9 cellular contexts compared by ENCODE assay signal in the genomic region with DNA sequence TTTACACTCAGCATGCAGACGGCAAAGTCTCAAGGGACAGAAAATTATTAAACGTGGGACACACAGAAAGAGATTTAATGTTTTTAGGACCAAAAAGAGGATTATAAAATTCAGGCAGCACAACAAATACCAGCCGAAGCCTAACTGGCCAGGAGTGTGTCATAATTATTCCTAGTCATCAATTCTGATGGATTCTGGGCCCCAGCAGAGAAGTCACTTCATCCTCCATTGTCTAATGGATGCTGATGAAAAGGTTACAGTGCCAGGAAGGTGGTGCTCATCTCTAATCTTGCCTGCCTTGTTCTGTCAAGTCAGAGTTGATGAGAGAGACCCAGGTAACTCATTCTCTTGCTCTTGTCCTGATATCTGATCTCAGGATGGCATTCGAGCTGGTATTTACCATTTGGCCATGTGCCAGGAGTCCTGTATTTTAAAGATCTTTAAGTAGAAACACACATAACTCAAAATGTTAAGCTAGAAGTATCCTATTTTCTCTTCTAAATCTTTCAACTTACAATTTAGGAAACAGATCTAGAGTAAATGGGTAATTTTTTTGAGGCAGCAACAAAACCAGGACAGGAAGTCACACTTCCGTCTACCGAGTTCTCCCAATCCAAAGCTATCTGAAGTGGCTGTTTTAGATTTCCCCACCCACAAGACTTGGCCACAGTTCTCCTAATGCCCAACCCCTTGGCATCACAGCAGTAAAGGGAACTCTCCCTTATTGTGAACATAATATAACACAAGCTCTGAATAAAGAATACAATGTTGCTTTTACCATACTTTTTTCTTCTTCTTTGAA. TPM values are rescaled to one million over a fixed set of nuclear protein-coding genes. Genes with fewer than 3 reads are reported as not detected.
A peak's percentile ranks its signal among the peaks of the same experiment; 100 is the strongest.
DNase-seq lines count a peak whose midpoint lies in the region; ATAC-seq and TF ChIP-seq lines count a peak whose summit lies in the region.
"Had no signal": no experiment of that assay in that cellular context is flagged by ENCODE, and none has a peak within 500 bp of the region (broad histone marks: within the 10 kb centered on the region; RNA-seq: fewer than 3 reads in every experiment).

No MANE protein-coding gene starts in this region.

- no peaks in the 10 kb centered on the region for H3K36me3 ChIP-seq in endodermal cell (ENCODE audit: control insufficient read depth, insufficient read depth, low read length)

- H3K4me3 ChIP-seq in endodermal cell (ENCODE audit: low read length), result no peak overlapping the region

- peak; percentile 68 for DNase-seq in KBM-7
- DNase-seq in naive B cell, result no peak
- no peak for DNase-seq in NCI-H526 (lab: John Stamatoyannopoulos, UW)
- DNase-seq in endodermal cell, result no peak
- DNase-seq in endothelial cell (ENCODE audit: low spot score), result no peak
- DNase-seq: effector memory CD4-positive, alpha-beta T cell had no signal

- 91 to 97% methylated on average over 6 of the region's 6 CpGs for WGBS in endodermal cell (ENCODE audit: insufficient coverage in 1 of 2, insufficient read length in 1 of 2), 2 experiments

- H3K27ac Mint-ChIP-seq in activated T-helper 17 cell treated with anti-CD3 and anti-CD28 coated beads, Interleukin-2, amount 50 U/mL, for 72 hours, result peak overlapping the region; percentile 53
- H3K27ac Mint-ChIP-seq in naive B cell (peak overlapping the region in 1 of 6 donors; percentile 74), endodermal cell (no peak overlapping the region), endothelial cell (ENCODE audit: unreplicated experiment) (no peak overlapping the region)

- TF ChIP-seq CTCF in endodermal cell (conservative IDR thresholded peaks at IDR 0.05), result no peak
- no peak for TF ChIP-seq CTCF in endothelial cell (IDR thresholded peaks at IDR 0.05; ENCODE audit: unreplicated experiment)

- no peaks in the 10 kb centered on the region for H3K27me3 ChIP-seq in endodermal cell (ENCODE audit: control insufficient read depth, insufficient read depth, low read length, poor library complexity, severe bottlenecking)

- H3K27me3 Mint-ChIP-seq in activated T-helper 17 cell treated with anti-CD3 and anti-CD28 coated beads, Interleukin-2, amount 50 U/mL, for 72 hours, result peaks cover 1% of the 10 kb centered on the region
- H3K27me3 Mint-ChIP-seq in naive B cell (no peaks in the 10 kb centered on the region), endodermal cell (ENCODE audit: insufficient read depth) (no peaks in the 10 kb centered on the region), endothelial cell (ENCODE audit: unreplicated experiment) (peaks cover 1% of the 10 kb centered on the region)

- no peak overlapping the region for H3K9ac ChIP-seq in endodermal cell (ENCODE audit: extremely low read depth, low read length, poor library complexity, severe bottlenecking)

- H3K9me3 Mint-ChIP-seq in activated T-helper 17 cell treated with anti-CD3 and anti-CD28 coated beads, Interleukin-2, amount 50 U/mL, for 72 hours, result no peaks in the 10 kb centered on the region
- no peaks in the 10 kb centered on the region for H3K9me3 Mint-ChIP-seq in naive B cell
- H3K9me3 Mint-ChIP-seq in endodermal cell, result no peaks in the 10 kb centered on the region
- no peaks in the 10 kb centered on the region for H3K9me3 Mint-ChIP-seq in endothelial cell (ENCODE audit: unreplicated experiment)

- H3K9me3 ChIP-seq in endodermal cell (ENCODE audit: control insufficient read depth, low read length), result no peaks in the 10 kb centered on the region

- H3K27ac ChIP-seq in endodermal cell (ENCODE audit: low read depth, low read length), result no peak overlapping the region

- no peaks in the 10 kb centered on the region for H3K36me3 Mint-ChIP-seq in activated T-helper 17 cell treated with anti-CD3 and anti-CD28 coated beads, Interleukin-2, amount 50 U/mL, for 72 hours (ENCODE audit: low read depth)
- H3K36me3 Mint-ChIP-seq in naive B cell (no peaks in the 10 kb centered on the region), endodermal cell (ENCODE audit: low read depth) (no peaks in the 10 kb centered on the region), endothelial cell (ENCODE audit: low read depth, unreplicated experiment) (no peaks in the 10 kb centered on the region)

- ATAC-seq in GM18498 (IDR thresholded peaks at IDR 0.05; ENCODE audit: unreplicated experiment) (peak; percentile 48), naive B cell (ENCODE audit: low read depth in 2 of 2) (peak; percentile 41 to 52), HG03565 (IDR thresholded peaks at IDR 0.05; ENCODE audit: unreplicated experiment) (no peak)
- peak; percentile 66 for ATAC-seq in activated T-helper 17 cell treated with anti-CD3 and anti-CD28 coated beads, Interleukin-2, amount 50 U/mL, for 72 hours (replicated peaks)

- peaks cover 8% of the 10 kb centered on the region for H3K4me1 Mint-ChIP-seq in activated T-helper 17 cell treated with anti-CD3 and anti-CD28 coated beads, Interleukin-2, amount 50 U/mL, for 72 hours
- peaks cover 4 to 6% (median 6%) of the 10 kb centered on the region in 3 donors for H3K4me1 Mint-ChIP-seq in naive B cell
- peaks cover 21% of the 10 kb centered on the region for H3K4me1 Mint-ChIP-seq in endodermal cell
- H3K4me1 Mint-ChIP-seq in endothelial cell (ENCODE audit: unreplicated experiment), result peaks cover 10% of the 10 kb centered on the region

- peak overlapping the region; percentile 14 for H3K4me3 Mint-ChIP-seq in activated T-helper 17 cell treated with anti-CD3 and anti-CD28 coated beads, Interleukin-2, amount 50 U/mL, for 72 hours
- H3K4me3 Mint-ChIP-seq in naive B cell, result no peak overlapping the region
- H3K4me3 Mint-ChIP-seq in endodermal cell, result no peak overlapping the region
- no peak overlapping the region for H3K4me3 Mint-ChIP-seq in endothelial cell (ENCODE audit: unreplicated experiment)

- in situ Hi-C loops in KBM-7 (cut with MboI; ENCODE audit: low pct_unique_long_range_greater_than_20kb, low sequenced_read_pairs), result no loop called here

- no peaks in the 10 kb centered on the region for H3K4me1 ChIP-seq in endodermal cell (ENCODE audit: control insufficient read depth, insufficient read depth, low read length)

RNA-seq across cellular contexts. Expression of a gene that starts 50.0 kb away (rescaled TPM):
- total RNA-seq in activated T-helper 17 cell treated with anti-CD3 and anti-CD28 coated beads, Interleukin-2, amount 50 U/mL, for 72 hours, result 10 to 100 TPM; 20.8 to 32.6 TPM
- 1 to 10 TPM; 1.8 to 2.2 (median 2.0) TPM for polyA plus RNA-seq in naive B cell (ENCODE audit: low read depth in 6 of 6)
- total RNA-seq in endodermal cell, result 10 to 100 TPM in 1 of 2 donors, 1 to 10 TPM in 1; 8.7 to 10.6 TPM
- polyA plus RNA-seq in endodermal cell (2013, experiment 1 of 2), result 10.5 TPM
- polyA plus RNA-seq in endodermal cell (2013, experiment 2 of 2), result 8.4 TPM
- total RNA-seq in endothelial cell (ENCODE audit: unreplicated experiment), result 10.0 TPM

RNA-seq across cellular contexts. Expression of a gene that starts 50.1 kb away (rescaled TPM):
- 10 to 100 TPM; 30.6 to 37.6 TPM for total RNA-seq in activated T-helper 17 cell treated with anti-CD3 and anti-CD28 coated beads, Interleukin-2, amount 50 U/mL, for 72 hours
- 10 to 100 TPM; 19.5 to 36.4 (median 27.0) TPM for polyA plus RNA-seq in naive B cell (ENCODE audit: low read depth in 6 of 6)
- 10 to 100 TPM in 1 of 2 donors, 1 to 10 TPM in 1; 10.0 to 12.2 TPM for total RNA-seq in endodermal cell
- polyA plus RNA-seq in endodermal cell (2013, experiment 1 of 2), result 13.4 TPM
- polyA plus RNA-seq in endodermal cell (2013, experiment 2 of 2), result 14.4 TPM
- total RNA-seq in endothelial cell (ENCODE audit: unreplicated experiment), result 16.3 TPM
